ENCODE assay signal across 10 cellular contexts in the genomic region with DNA sequence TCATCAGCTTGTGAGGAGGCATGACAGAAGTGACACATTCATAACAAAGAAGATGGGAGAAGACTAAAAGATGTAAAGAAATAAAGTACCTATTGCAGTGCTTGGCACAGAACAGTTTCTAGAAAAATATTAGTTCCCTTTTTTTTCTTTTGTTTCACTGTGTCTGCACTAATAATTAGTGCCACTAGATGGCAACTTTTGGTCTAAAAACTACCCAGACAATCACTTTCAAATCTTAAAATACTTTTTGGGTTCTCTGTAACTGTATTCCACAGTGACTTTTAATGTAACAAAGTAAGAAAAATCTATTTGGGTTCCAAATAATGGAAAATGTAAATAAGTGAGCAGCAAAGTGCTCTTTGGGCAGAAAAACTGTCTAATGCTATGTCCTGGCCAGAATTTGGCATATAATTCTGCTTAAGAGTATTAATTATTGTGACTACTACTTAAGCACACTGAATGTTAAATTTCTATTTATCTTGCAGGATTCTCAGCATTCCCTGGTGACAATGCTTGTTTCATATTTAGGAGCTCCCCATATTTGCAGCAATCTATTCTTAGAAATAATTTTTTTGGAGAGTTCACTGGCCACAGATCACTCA.
DNase-seq lines count a peak whose midpoint lies in the region; ATAC-seq and TF ChIP-seq lines count a peak whose summit lies in the region.
"Had no signal": no experiment of that assay in that cellular context is flagged by ENCODE, and none has a peak within 500 bp of the region (broad histone marks: within the 10 kb centered on the region; RNA-seq: fewer than 3 reads in every experiment).

No MANE protein-coding gene starts in this region.

- H3K4me1 Mint-ChIP-seq in natural killer cell (peaks cover 0 to 5% of the 10 kb centered on the region in 2 donors), osteocyte (ENCODE audit: unreplicated experiment) (peaks cover 2% of the 10 kb centered on the region)
- no peaks in the 10 kb centered on the region for H3K4me1 Mint-ChIP-seq in natural killer cell treated with Interleukin-12 subunit alpha and Interleukin-12 subunit beta and Interleukin-15 and Interleukin-18, amount 100 ng/mL, for 72 hours (ENCODE audit: low read depth in 2 of 2)

- ATAC-seq in natural killer cell: peak in 2 of 3 donors; percentile 59 to 64
- no peak for ATAC-seq in natural killer cell treated with Interleukin-12 subunit alpha and Interleukin-12 subunit beta and Interleukin-15 and Interleukin-18, amount 100 ng/mL, for 72 hours
- ATAC-seq in HG02973 (IDR thresholded peaks at IDR 0.05; ENCODE audit: unreplicated experiment): peak; percentile 71

- TF ChIP-seq CTCF in natural killer cell (IDR thresholded peaks at IDR 0.05) (peak; percentile 83), epithelial cell of esophagus (IDR thresholded peaks at IDR 0.05; ENCODE audit: insufficient read depth, low read depth, low read length, missing control alignments) (peak; percentile 55), osteocyte (IDR thresholded peaks at IDR 0.05) (peak; percentile 70)

- no peak overlapping the region for H3K4me3 ChIP-seq in epithelial cell of esophagus (ENCODE audit: low read length)

- H3K9me3 Mint-ChIP-seq in natural killer cell (no peaks in the 10 kb centered on the region), osteocyte (ENCODE audit: unreplicated experiment) (no peaks in the 10 kb centered on the region)
- H3K9me3 Mint-ChIP-seq in natural killer cell treated with Interleukin-12 subunit alpha and Interleukin-12 subunit beta and Interleukin-15 and Interleukin-18, amount 100 ng/mL, for 72 hours: no peaks in the 10 kb centered on the region
- H3K9me3 Mint-ChIP-seq: dendritic cell treated with granulocyte-macrophage colony-stimulating factor and Interleukin-4, amounts not matched to agents 40 ng/mL and 50 ng/mL, for 4 days; stimulated activated naive CD8-positive, alpha-beta T cell treated with anti-CD3 and anti-CD28 coated beads, Interleukin-15, Interleukin-2, amounts not matched to agents 100 ng/mL and 50 ng/mL, for 24 hours had no signal

- H3K4me3 Mint-ChIP-seq in natural killer cell: no peak overlapping the region
- no peak overlapping the region for H3K4me3 Mint-ChIP-seq in natural killer cell treated with Interleukin-12 subunit alpha and Interleukin-12 subunit beta and Interleukin-15 and Interleukin-18, amount 100 ng/mL, for 72 hours
- no peak overlapping the region for H3K4me3 Mint-ChIP-seq in osteocyte (ENCODE audit: unreplicated experiment)
- H3K4me3 Mint-ChIP-seq: dendritic cell treated with granulocyte-macrophage colony-stimulating factor and Interleukin-4, amounts not matched to agents 40 ng/mL and 50 ng/mL, for 4 days; stimulated activated naive CD8-positive, alpha-beta T cell treated with anti-CD3 and anti-CD28 coated beads, Interleukin-15, Interleukin-2, amounts not matched to agents 100 ng/mL and 50 ng/mL, for 24 hours had no signal

- H3K27me3 Mint-ChIP-seq in natural killer cell (ENCODE audit: low read depth in 2 of 2) (no peaks in the 10 kb centered on the region), osteocyte (ENCODE audit: unreplicated experiment) (no peaks in the 10 kb centered on the region)
- peaks cover 0 to 7% of the 10 kb centered on the region in 2 donors for H3K27me3 Mint-ChIP-seq in natural killer cell treated with Interleukin-12 subunit alpha and Interleukin-12 subunit beta and Interleukin-15 and Interleukin-18, amount 100 ng/mL, for 72 hours

- H3K27ac Mint-ChIP-seq in natural killer cell (no peak overlapping the region), osteocyte (ENCODE audit: unreplicated experiment) (no peak overlapping the region)
- H3K27ac Mint-ChIP-seq in natural killer cell treated with Interleukin-12 subunit alpha and Interleukin-12 subunit beta and Interleukin-15 and Interleukin-18, amount 100 ng/mL, for 72 hours: no peak overlapping the region
- H3K27ac Mint-ChIP-seq: dendritic cell treated with granulocyte-macrophage colony-stimulating factor and Interleukin-4, amounts not matched to agents 40 ng/mL and 50 ng/mL, for 4 days; stimulated activated naive CD8-positive, alpha-beta T cell treated with anti-CD3 and anti-CD28 coated beads, Interleukin-15, Interleukin-2, amounts not matched to agents 100 ng/mL and 50 ng/mL, for 24 hours had no signal

- DNase-seq in natural killer cell: no peak
- DNase-seq in natural killer cell treated with Interleukin-12 subunit alpha and Interleukin-12 subunit beta and Interleukin-15 and Interleukin-18, amount 100 ng/mL, for 72 hours (ENCODE audit: low spot score): no peak
- peak; percentile 64 for DNase-seq in RKO (ENCODE audit: low spot score)
- peak; percentile 39 for DNase-seq in epithelial cell of esophagus (ENCODE audit: low read depth)
- no peak for DNase-seq in osteocyte (ENCODE audit: extremely low spot score, unreplicated experiment)
- DNase-seq in activated gamma-delta T cell treated with Interleukin-2 at 50 U/mL for 16 hours: no peak
- DNase-seq in HPDE6-E6E7 (ENCODE audit: extremely low spot score): no peak

- H3K36me3 Mint-ChIP-seq in natural killer cell (no peaks in the 10 kb centered on the region), osteocyte (ENCODE audit: unreplicated experiment) (no peaks in the 10 kb centered on the region)
- H3K36me3 Mint-ChIP-seq in natural killer cell treated with Interleukin-12 subunit alpha and Interleukin-12 subunit beta and Interleukin-15 and Interleukin-18, amount 100 ng/mL, for 72 hours: no peaks in the 10 kb centered on the region

- intact Hi-C loops in natural killer cell (cut with micrococcal nuclease): loop anchor here (1.0 kb wide), 2 partner anchors 16 to 177 kb away; no protein-coding TSS in a partner anchor

Comparison
In these comparisons a context has a peak if more than half of its experiments do, and no peak if none do; other contexts are left out.
1. ATAC-seq: peak in natural killer cell (2 of 3) and HG02973 (single experiment); none in natural killer cell treated with Interleukin-12 subunit alpha and Interleukin-12 subunit beta and Interleukin-15 and Interleukin-18, amount 100 ng/mL, for 72 hours (0 of 2).
2. DNase-seq: peak in RKO (single experiment) and epithelial cell of esophagus (single experiment); none in natural killer cell (single experiment), natural killer cell treated with Interleukin-12 subunit alpha and Interleukin-12 subunit beta and Interleukin-15 and Interleukin-18, amount 100 ng/mL, for 72 hours (single experiment), osteocyte (single experiment), activated gamma-delta T cell treated with Interleukin-2 at 50 U/mL for 16 hours (single experiment) and HPDE6-E6E7 (single experiment).
3. Peak in every context shown above with its lines, with median percentiles within 50 percentile points of each other: CTCF ChIP-seq.